In the genomic region with DNA sequence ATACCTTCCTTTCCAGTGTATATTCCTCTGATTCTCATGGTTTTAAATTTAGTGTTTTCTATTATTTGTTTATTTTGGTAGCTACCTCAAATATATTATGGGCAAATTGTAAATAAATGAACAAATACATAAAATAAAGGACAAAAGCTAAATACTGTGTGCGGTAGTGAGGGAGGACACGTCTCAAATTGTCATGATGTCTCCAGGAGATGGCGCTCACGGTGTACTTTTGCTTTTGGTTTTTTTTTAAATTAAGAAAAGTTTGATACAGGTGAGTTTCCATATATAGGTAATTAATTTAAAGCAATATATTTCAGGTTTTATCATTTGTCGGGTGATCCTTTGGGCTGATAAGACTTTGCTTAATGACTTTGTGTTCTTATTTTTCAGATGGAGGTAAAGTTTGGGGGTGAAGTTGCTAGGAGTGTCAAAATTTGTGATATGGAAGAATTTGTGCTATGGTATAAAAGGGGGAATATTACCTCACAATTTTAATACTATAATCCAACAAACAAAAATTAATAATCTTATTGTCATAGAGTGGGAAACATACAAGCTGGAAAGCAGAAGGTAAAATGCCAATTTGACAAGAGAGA, we compare ENCODE assay signal across 9 cellular contexts.
DNase-seq lines count a peak whose midpoint lies in the region; ATAC-seq and TF ChIP-seq lines count a peak whose summit lies in the region.
"Had no signal": no experiment of that assay in that cellular context is flagged by ENCODE, and none has a peak within 500 bp of the region (broad histone marks: within the 10 kb centered on the region; RNA-seq: fewer than 3 reads in every experiment).

No MANE protein-coding gene starts in this region.

- no peak overlapping the region for H2AFZ ChIP-seq in OCI-LY1 (ENCODE audit: low read length)

- no peaks in the 10 kb centered on the region for H3F3A ChIP-seq in OCI-LY1 (ENCODE audit: insufficient read depth, low read length)

- TF ChIP-seq CTCF in OCI-LY1 (IDR thresholded peaks at IDR 0.05; ENCODE audit: low read length) = peak; percentile 91

- no peaks in the 10 kb centered on the region for H3K9me3 ChIP-seq in OCI-LY1 (ENCODE audit: low read length)

- H3K4me1 ChIP-seq in OCI-LY1 (ENCODE audit: insufficient read depth, low read length, severe bottlenecking) = no peaks in the 10 kb centered on the region

- H3K4me2 ChIP-seq in OCI-LY1 (ENCODE audit: low read length) = no peak overlapping the region

- H3K27me3 ChIP-seq in OCI-LY1 (ENCODE audit: insufficient read depth, low read length) = no peaks in the 10 kb centered on the region

- H3K9ac ChIP-seq in OCI-LY1 (ENCODE audit: low read length) = no peak overlapping the region

- no peaks in the 10 kb centered on the region for H4K20me1 ChIP-seq in OCI-LY1 (ENCODE audit: insufficient read depth, low read length)

- no peak for ATAC-seq in GM18858 (IDR thresholded peaks at IDR 0.05; ENCODE audit: unreplicated experiment)
- ATAC-seq in HG02970 (IDR thresholded peaks at IDR 0.05; ENCODE audit: low FRiP score, unreplicated experiment) = no peak
- ATAC-seq in GM19397 (IDR thresholded peaks at IDR 0.05; ENCODE audit: unreplicated experiment) = no peak

- no peaks in the 10 kb centered on the region for H3K36me3 ChIP-seq in OCI-LY1 (ENCODE audit: insufficient read depth, low read length)

- H3K9me2 ChIP-seq in OCI-LY1 (ENCODE audit: low read depth, low read length) = no peaks in the 10 kb centered on the region

- no peak overlapping the region for H3K27ac ChIP-seq in OCI-LY1 (ENCODE audit: low read depth, low read length, poor library complexity, severe bottlenecking)

- no peaks in the 10 kb centered on the region for H3K79me2 ChIP-seq in OCI-LY1 (ENCODE audit: insufficient read depth, low read length)

- H3K4me3 ChIP-seq in OCI-LY1 (ENCODE audit: low read depth, low read length, poor library complexity, severe bottlenecking) = no peak overlapping the region

- DNase-seq in stimulated activated CD4-positive, alpha-beta T cell treated with anti-CD3 and anti-CD28 coated beads, Interleukin-15, amount 100 ng/mL, for 24 hours = peak; percentile 3
- no peak for DNase-seq in stimulated activated CD4-positive, alpha-beta T cell treated with anti-CD3 and anti-CD28 coated beads, Interleukin-1b, Interleukin-23, amount 100 ng/mL, for 48 hours
- DNase-seq in glomerular visceral epithelial cell (ENCODE audit: extremely low spot score) (peak; percentile 29), DMS153 (lab: John Stamatoyannopoulos, UW) (no peak)
- DNase-seq: activated B cell treated with CpG ODN at 0.5 μM for 24 hours had no signal

Comparison
In these comparisons a context has a peak if more than half of its experiments do, and no peak if none do; other contexts are left out.
1. DNase-seq: peak in stimulated activated CD4-positive, alpha-beta T cell treated with anti-CD3 and anti-CD28 coated beads, Interleukin-15, amount 100 ng/mL, for 24 hours (single experiment) and glomerular visceral epithelial cell (single experiment); none in stimulated activated CD4-positive, alpha-beta T cell treated with anti-CD3 and anti-CD28 coated beads, Interleukin-1b, Interleukin-23, amount 100 ng/mL, for 48 hours (single experiment) and DMS153 (single experiment).